ENCODE assay signal across 11 cellular contexts in genomic region chr16:2482181-2483107, GRCh38. TPM values are rescaled to one million over a fixed set of nuclear protein-coding genes. Genes with fewer than 3 reads are reported as not detected.
DNase-seq lines count a peak whose midpoint lies in the region; ATAC-seq and TF ChIP-seq lines count a peak whose summit lies in the region.
"Had no signal": no experiment of that assay in that cellular context is flagged by ENCODE, and none has a peak within 500 bp of the region (broad histone marks: within the 10 kb centered on the region; RNA-seq: fewer than 3 reads in every experiment).

No MANE protein-coding gene starts in this region.

- no peak overlapping the region for H3K4me3 Mint-ChIP-seq in activated naive CD8-positive, alpha-beta T cell treated with anti-CD3 and anti-CD28 coated beads for 36 hours
- H3K4me3 Mint-ChIP-seq in activated naive CD8-positive, alpha-beta T cell treated with anti-CD3 and anti-CD28 coated beads, Interleukin-2, amount 50 U/mL, for 24 hours = no peak overlapping the region
- peak overlapping the region; percentile 41 for H3K4me3 Mint-ChIP-seq in dendritic cell treated with granulocyte-macrophage colony-stimulating factor and Interleukin-4, amounts not matched to agents 40 ng/mL and 50 ng/mL, for 4 days
- H3K4me3 Mint-ChIP-seq in natural killer cell treated with Interleukin-12 subunit alpha and Interleukin-12 subunit beta and Interleukin-15 and Interleukin-18, amount 100 ng/mL, for 72 hours = no peak overlapping the region
- H3K4me3 Mint-ChIP-seq: activated T-cell treated with anti-CD3 and anti-CD28 coated beads, Interleukin-2, amount 50 U/mL, for 24 hours; CD4-positive, alpha-beta T cell had no signal

- no peaks in the 10 kb centered on the region for H3K9me3 Mint-ChIP-seq in activated naive CD8-positive, alpha-beta T cell treated with anti-CD3 and anti-CD28 coated beads for 36 hours
- H3K9me3 Mint-ChIP-seq in activated naive CD8-positive, alpha-beta T cell treated with anti-CD3 and anti-CD28 coated beads, Interleukin-2, amount 50 U/mL, for 24 hours = no peaks in the 10 kb centered on the region
- H3K9me3 Mint-ChIP-seq in dendritic cell treated with granulocyte-macrophage colony-stimulating factor and Interleukin-4, amounts not matched to agents 40 ng/mL and 50 ng/mL, for 4 days = no peaks in the 10 kb centered on the region
- no peaks in the 10 kb centered on the region for H3K9me3 Mint-ChIP-seq in natural killer cell treated with Interleukin-12 subunit alpha and Interleukin-12 subunit beta and Interleukin-15 and Interleukin-18, amount 100 ng/mL, for 72 hours
- H3K9me3 Mint-ChIP-seq: activated T-cell treated with anti-CD3 and anti-CD28 coated beads, Interleukin-2, amount 50 U/mL, for 24 hours; CD4-positive, alpha-beta T cell had no signal

- no peaks in the 10 kb centered on the region for H3K27me3 Mint-ChIP-seq in activated naive CD8-positive, alpha-beta T cell treated with anti-CD3 and anti-CD28 coated beads for 36 hours
- H3K27me3 Mint-ChIP-seq in activated naive CD8-positive, alpha-beta T cell treated with anti-CD3 and anti-CD28 coated beads, Interleukin-2, amount 50 U/mL, for 24 hours = no peaks in the 10 kb centered on the region
- H3K27me3 Mint-ChIP-seq in dendritic cell treated with granulocyte-macrophage colony-stimulating factor and Interleukin-4, amounts not matched to agents 40 ng/mL and 50 ng/mL, for 4 days = peaks cover 6% of the 10 kb centered on the region
- H3K27me3 Mint-ChIP-seq in natural killer cell treated with Interleukin-12 subunit alpha and Interleukin-12 subunit beta and Interleukin-15 and Interleukin-18, amount 100 ng/mL, for 72 hours = no peaks in the 10 kb centered on the region
- H3K27me3 Mint-ChIP-seq: activated T-cell treated with anti-CD3 and anti-CD28 coated beads, Interleukin-2, amount 50 U/mL, for 24 hours; CD4-positive, alpha-beta T cell had no signal

- H3K4me3 ChIP-seq in uterus = peak overlapping the region in 1 of 2 donors; percentile 1

- H3K9me3 ChIP-seq in uterus = no peaks in the 10 kb centered on the region

- peak overlapping the region; percentile 6 for H3K27ac Mint-ChIP-seq in activated naive CD8-positive, alpha-beta T cell treated with anti-CD3 and anti-CD28 coated beads for 36 hours
- no peak overlapping the region for H3K27ac Mint-ChIP-seq in activated naive CD8-positive, alpha-beta T cell treated with anti-CD3 and anti-CD28 coated beads, Interleukin-2, amount 50 U/mL, for 24 hours
- peak overlapping the region; percentile 77 for H3K27ac Mint-ChIP-seq in dendritic cell treated with granulocyte-macrophage colony-stimulating factor and Interleukin-4, amounts not matched to agents 40 ng/mL and 50 ng/mL, for 4 days
- H3K27ac Mint-ChIP-seq in natural killer cell treated with Interleukin-12 subunit alpha and Interleukin-12 subunit beta and Interleukin-15 and Interleukin-18, amount 100 ng/mL, for 72 hours = peak overlapping the region in 1 of 2 donors; percentile 6
- H3K27ac Mint-ChIP-seq: activated T-cell treated with anti-CD3 and anti-CD28 coated beads, Interleukin-2, amount 50 U/mL, for 24 hours; CD4-positive, alpha-beta T cell had no signal

- peaks cover 3% of the 10 kb centered on the region for H3K36me3 Mint-ChIP-seq in activated naive CD8-positive, alpha-beta T cell treated with anti-CD3 and anti-CD28 coated beads for 36 hours
- H3K36me3 Mint-ChIP-seq in activated naive CD8-positive, alpha-beta T cell treated with anti-CD3 and anti-CD28 coated beads, Interleukin-2, amount 50 U/mL, for 24 hours (ENCODE audit: low read depth) = no peaks in the 10 kb centered on the region
- peaks cover 27% of the 10 kb centered on the region for H3K36me3 Mint-ChIP-seq in dendritic cell treated with granulocyte-macrophage colony-stimulating factor and Interleukin-4, amounts not matched to agents 40 ng/mL and 50 ng/mL, for 4 days (ENCODE audit: low read depth)
- H3K36me3 Mint-ChIP-seq in natural killer cell treated with Interleukin-12 subunit alpha and Interleukin-12 subunit beta and Interleukin-15 and Interleukin-18, amount 100 ng/mL, for 72 hours = no peaks in the 10 kb centered on the region

- no peak for TF ChIP-seq POLR2A in uterus (IDR thresholded peaks at IDR 0.05)

- H3K36me3 ChIP-seq in uterus = no peaks in the 10 kb centered on the region

- no peak for TF ChIP-seq CTCF in uterus (IDR thresholded peaks at IDR 0.05)

- H3K4me1 Mint-ChIP-seq in activated naive CD8-positive, alpha-beta T cell treated with anti-CD3 and anti-CD28 coated beads for 36 hours = peaks cover 14% of the 10 kb centered on the region
- H3K4me1 Mint-ChIP-seq in activated naive CD8-positive, alpha-beta T cell treated with anti-CD3 and anti-CD28 coated beads, Interleukin-2, amount 50 U/mL, for 24 hours = peaks cover 10% of the 10 kb centered on the region
- peaks cover 68% of the 10 kb centered on the region for H3K4me1 Mint-ChIP-seq in dendritic cell treated with granulocyte-macrophage colony-stimulating factor and Interleukin-4, amounts not matched to agents 40 ng/mL and 50 ng/mL, for 4 days (ENCODE audit: low read depth)
- H3K4me1 Mint-ChIP-seq in natural killer cell treated with Interleukin-12 subunit alpha and Interleukin-12 subunit beta and Interleukin-15 and Interleukin-18, amount 100 ng/mL, for 72 hours (ENCODE audit: low read depth in 2 of 2) = peaks cover 9 to 24% of the 10 kb centered on the region in 2 donors

- no peak for DNase-seq in activated naive CD8-positive, alpha-beta T cell treated with anti-CD3 and anti-CD28 coated beads for 36 hours
- no peak for DNase-seq in activated naive CD8-positive, alpha-beta T cell treated with anti-CD3 and anti-CD28 coated beads, Interleukin-2, amount 50 U/mL, for 24 hours
- peak; percentile 39 for DNase-seq in middle frontal gyrus (ENCODE audit: extremely low spot score, low spot score)
- DNase-seq in uterus = peak; percentile 44 to 63
- DNase-seq in natural killer cell treated with Interleukin-12 subunit alpha and Interleukin-12 subunit beta and Interleukin-15 and Interleukin-18, amount 100 ng/mL, for 72 hours (ENCODE audit: low spot score) = no peak
- no peak for DNase-seq in posterior vena cava (ENCODE audit: low spot score)
- DNase-seq: activated T-cell treated with anti-CD3 and anti-CD28 coated beads, Interleukin-2, amount 50 U/mL, for 24 hours; CD4-positive, alpha-beta T cell; NCI-H226 had no signal

- intact Hi-C loops in dendritic cell treated with granulocyte-macrophage colony-stimulating factor and Interleukin-4, amounts not matched to agents 40 ng/mL and 50 ng/mL, for 4 days (cut with micrococcal nuclease) = no loop called here
- intact Hi-C loops in uterus (cut with DNase I; ENCODE audit: low total_unique reads) = no loop called here
- intact Hi-C loops in posterior vena cava (cut with DNase I) = no loop called here

- ATAC-seq in activated naive CD8-positive, alpha-beta T cell treated with anti-CD3 and anti-CD28 coated beads, Interleukin-2, amount 50 U/mL, for 24 hours = no peak
- ATAC-seq in natural killer cell treated with Interleukin-12 subunit alpha and Interleukin-12 subunit beta and Interleukin-15 and Interleukin-18, amount 100 ng/mL, for 72 hours = no peak
- ATAC-seq in GM19455 (IDR thresholded peaks at IDR 0.05; ENCODE audit: unreplicated experiment) = no peak

- H3K27me3 ChIP-seq in uterus = no peaks in the 10 kb centered on the region

- peaks cover 0 to 11% of the 10 kb centered on the region in 2 donors for H3K4me1 ChIP-seq in uterus

- H3K27ac ChIP-seq in uterus = peak overlapping the region; percentile 3 to 57

RNA-seq across cellular contexts. Expression of gene TBC1D24, which starts 7.5 kb away (rescaled TPM):
- 10 to 100 TPM; 21.1 to 23.0 TPM for total RNA-seq in activated naive CD8-positive, alpha-beta T cell treated with anti-CD3 and anti-CD28 coated beads for 36 hours
- total RNA-seq in uterus (10 to 100 TPM in 1 of 4 donors, 1 to 10 TPM in 2, under 1 TPM in 1; 0.59 to 21.6 (median 4.6) TPM), posterior vena cava (10 to 100 TPM; 11.4 to 13.3 TPM)
- 10 to 100 TPM; 22.0 to 39.9 TPM for total RNA-seq in natural killer cell treated with Interleukin-12 subunit alpha and Interleukin-12 subunit beta and Interleukin-15 and Interleukin-18, amount 100 ng/mL, for 72 hours

RNA-seq across cellular contexts. Expression of gene NTN3, which starts 11.3 kb away (rescaled TPM):
- not detected for total RNA-seq in activated naive CD8-positive, alpha-beta T cell treated with anti-CD3 and anti-CD28 coated beads for 36 hours
- total RNA-seq in uterus = 10 to 100 TPM in 1 of 4 donors, 1 to 10 TPM in 1, not detected in 2; 1.3 to 15.5 TPM
- total RNA-seq in natural killer cell treated with Interleukin-12 subunit alpha and Interleukin-12 subunit beta and Interleukin-15 and Interleukin-18, amount 100 ng/mL, for 72 hours = not detected
- under 1 TPM in 1 of 2 donors, not detected in 1; 0.29 TPM for total RNA-seq in posterior vena cava
- total RNA-seq: CD4-positive, alpha-beta T cell had no signal

RNA-seq across cellular contexts. Expression of gene TEDC2, which starts 22.5 kb away (rescaled TPM):
- total RNA-seq in activated naive CD8-positive, alpha-beta T cell treated with anti-CD3 and anti-CD28 coated beads for 36 hours = 10 to 100 TPM; 24.0 to 26.5 TPM
- total RNA-seq in uterus = 1 to 10 TPM in 2 of 4 donors, not detected in 2; 1.8 to 7.0 TPM
- 10 to 100 TPM in 1 of 2 donors, 1 to 10 TPM in 1; 8.6 to 39.0 TPM for total RNA-seq in natural killer cell treated with Interleukin-12 subunit alpha and Interleukin-12 subunit beta and Interleukin-15 and Interleukin-18, amount 100 ng/mL, for 72 hours
- under 1 TPM in 1 of 2 donors, not detected in 1; 0.86 TPM for total RNA-seq in posterior vena cava

RNA-seq across cellular contexts. Expression of gene ATP6V0C, which starts 31.3 kb away (rescaled TPM):
- total RNA-seq in activated naive CD8-positive, alpha-beta T cell treated with anti-CD3 and anti-CD28 coated beads for 36 hours = 100 to 1,000 TPM; 124 to 125 TPM
- total RNA-seq in uterus = 100 to 1,000 TPM in 1 of 4 donors, 10 to 100 TPM in 3; 14.3 to 126 (median 41.4) TPM
- 100 to 1,000 TPM; 103 to 146 TPM for total RNA-seq in natural killer cell treated with Interleukin-12 subunit alpha and Interleukin-12 subunit beta and Interleukin-15 and Interleukin-18, amount 100 ng/mL, for 72 hours
- total RNA-seq in posterior vena cava = 100 to 1,000 TPM; 107 to 133 TPM

RNA-seq across cellular contexts. Expression of gene AMDHD2, which starts 37.7 kb away (rescaled TPM):
- total RNA-seq in activated naive CD8-positive, alpha-beta T cell treated with anti-CD3 and anti-CD28 coated beads for 36 hours = 10 to 100 TPM; 34.6 to 35.4 TPM
- total RNA-seq in uterus (10 to 100 TPM in 3 of 4 donors, 1 to 10 TPM in 1; 7.9 to 36.5 (median 22.0) TPM), posterior vena cava (10 to 100 TPM; 25.5 to 34.3 TPM)
- total RNA-seq in natural killer cell treated with Interleukin-12 subunit alpha and Interleukin-12 subunit beta and Interleukin-15 and Interleukin-18, amount 100 ng/mL, for 72 hours = 10 to 100 TPM; 34.1 to 63.9 TPM

Comparison
In these comparisons a context has a peak if more than half of its experiments do, and no peak if none do; other contexts are left out.
1. DNase-seq: peak in middle frontal gyrus (single experiment) and uterus (2 of 2); none in activated naive CD8-positive, alpha-beta T cell treated with anti-CD3 and anti-CD28 coated beads for 36 hours (single experiment), activated naive CD8-positive, alpha-beta T cell treated with anti-CD3 and anti-CD28 coated beads, Interleukin-2, amount 50 U/mL, for 24 hours (single experiment), natural killer cell treated with Interleukin-12 subunit alpha and Interleukin-12 subunit beta and Interleukin-15 and Interleukin-18, amount 100 ng/mL, for 72 hours (single experiment) and posterior vena cava (single experiment).